ENCODE assay signal across 19 cellular contexts in the genomic region with DNA sequence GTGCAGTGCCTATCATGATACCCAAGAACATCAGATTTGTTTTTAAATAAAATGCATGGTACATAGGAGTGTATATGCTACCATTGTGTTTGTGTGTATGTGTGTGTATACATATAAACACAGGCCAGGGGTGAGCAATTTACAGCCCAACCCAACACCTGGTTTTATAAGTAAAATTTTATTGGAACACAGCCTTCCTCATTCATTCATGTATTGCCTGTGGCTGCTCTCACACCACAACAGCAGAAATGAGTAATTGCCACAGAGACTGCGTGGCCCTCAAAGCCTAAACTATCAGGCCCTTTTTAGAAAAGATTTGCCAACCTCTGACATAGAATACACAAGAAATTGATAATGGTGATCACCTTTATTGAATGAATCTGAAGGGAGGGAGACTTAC.
DNase-seq lines count a peak whose midpoint lies in the region; ATAC-seq, FAIRE-seq and TF ChIP-seq lines count a peak whose summit lies in the region.
"Had no signal": no experiment of that assay in that cellular context is flagged by ENCODE, and none has a peak within 500 bp of the region (broad histone marks: within the 10 kb centered on the region; RNA-seq: fewer than 3 reads in every experiment).

No MANE protein-coding gene starts in this region.

- H3K9ac ChIP-seq in mammary epithelial cell (ENCODE audit: insufficient read depth, low read length) (no peak overlapping the region), GM12878 (ENCODE audit: control insufficient read depth, insufficient read depth, low read length) (no peak overlapping the region), SK-N-SH (no peak overlapping the region)

- H3K4me1 Mint-ChIP-seq in MCF 10A (ENCODE audit: insufficient read depth, unreplicated experiment), result peaks cover 29% of the 10 kb centered on the region
- peaks cover 43% of the 10 kb centered on the region for H3K4me1 Mint-ChIP-seq in HFFc6 (ENCODE audit: low read depth)
- H3K4me1 Mint-ChIP-seq: IgD-negative memory B cell had no signal

- dilution Hi-C loops in mammary epithelial cell (cut with HindIII; ENCODE audit: low sequenced_read_pairs), result no loop called here

- TF ChIP-seq RAD21 in GM12878 (IDR thresholded peaks at IDR 0.05; ENCODE audit: insufficient read depth, low read depth, low read length) (no peak), SK-N-SH (IDR thresholded peaks at IDR 0.05; ENCODE audit: low read length) (no peak)

- H3K4me2 ChIP-seq in mammary epithelial cell (ENCODE audit: insufficient read depth, low read depth, low read length), result no peak overlapping the region
- H3K4me2 ChIP-seq in GM12878 (ENCODE audit: control insufficient read depth, insufficient read depth), result no peak overlapping the region
- no peak overlapping the region for H3K4me2 ChIP-seq in SK-N-SH

- BruUV-seq in mammary epithelial cell (replicated peaks; lab: Mats Ljungman, UMichigan) (no TSS peak), MCF 10A (replicated peaks; lab: Mats Ljungman, UMichigan) (no TSS peak), GM12878 (replicated peaks; lab: Mats Ljungman, UMichigan) (no TSS peak)

- TF ChIP-seq CTCF in mammary epithelial cell (conservative IDR thresholded peaks at IDR 0.05 in 1 of 2, IDR thresholded peaks at IDR 0.05 in 1 of 2; ENCODE audit: extremely low read depth in 1 of 2, insufficient read depth in 1 of 2, low read depth in 1 of 2, low read length in 2 of 2), result no peak
- TF ChIP-seq CTCF in MCF 10A (IDR thresholded peaks at IDR 0.05; ENCODE audit: unreplicated experiment), result no peak
- no peak for TF ChIP-seq CTCF in HFFc6 (IDR thresholded peaks at IDR 0.05)
- no peak for TF ChIP-seq CTCF in GM12878 (IDR thresholded peaks at IDR 0.05 in 2 of 3, conservative IDR thresholded peaks at IDR 0.05 in 1 of 3; ENCODE audit: control insufficient read depth in 2 of 3, extremely low read depth in 1 of 3, insufficient read depth in 1 of 3, low read depth in 3 of 3, low read length in 3 of 3)
- no peak for TF ChIP-seq CTCF in SK-N-SH (IDR thresholded peaks at IDR 0.05)

- no peaks in the 10 kb centered on the region for H3K27me3 ChIP-seq in mammary epithelial cell (ENCODE audit: insufficient read depth, low read length)
- H3K27me3 ChIP-seq in GM12878 (replicated peaks in 1 of 2; ENCODE audit: control insufficient read depth in 2 of 2, insufficient read depth in 2 of 2, low read length in 1 of 2), result no peaks in the 10 kb centered on the region
- H3K27me3 ChIP-seq in SK-N-SH (ENCODE audit: insufficient read depth), result no peaks in the 10 kb centered on the region
- H3K27me3 ChIP-seq: BE2C had no signal

- H3K9me3 ChIP-seq in mammary epithelial cell (replicated peaks; ENCODE audit: insufficient read depth, low read length), result no peaks in the 10 kb centered on the region
- H3K9me3 ChIP-seq in GM12878 (replicated peaks; ENCODE audit: control insufficient read depth, insufficient read depth, low read length), result no peaks in the 10 kb centered on the region
- no peaks in the 10 kb centered on the region for H3K9me3 ChIP-seq in SK-N-SH
- H3K9me3 ChIP-seq: BE2C, Caco-2 had no signal

- TF ChIP-seq EP300 in GM12878 (IDR thresholded peaks at IDR 0.05; ENCODE audit: borderline replicate concordance in 1 of 2, control insufficient read depth in 1 of 2, low read depth in 2 of 2, low read length in 2 of 2) (no peak), SK-N-SH (IDR thresholded peaks at IDR 0.05; ENCODE audit: borderline replicate concordance in 1 of 2, low read depth in 1 of 2, low read length in 1 of 2) (no peak)

- H3K27ac ChIP-seq in mammary epithelial cell (ENCODE audit: insufficient read depth, low read depth, low read length) (no peak overlapping the region), GM12878 (ENCODE audit: control insufficient read depth, insufficient read depth) (no peak overlapping the region), SK-N-SH (ENCODE audit: low read depth in 2 of 2, low read length in 1 of 2) (no peak overlapping the region)

- no peak overlapping the region for H2AFZ ChIP-seq in mammary epithelial cell (ENCODE audit: low read depth, low read length)
- no peak overlapping the region for H2AFZ ChIP-seq in GM12878 (ENCODE audit: control insufficient read depth, low read depth, low read length)
- no peak overlapping the region for H2AFZ ChIP-seq in SK-N-SH (ENCODE audit: low read depth)
- H2AFZ ChIP-seq: GM23338 had no signal

- in situ Hi-C loops in mammary epithelial cell (cut with MboI; ENCODE audit: low sequenced_read_pairs in 2 of 2) (no loop called here), GM12878 (cut with MboI) (no loop called here)

- SMC1A ChIA-PET in GM12878 (lab: Charles Lee; ENCODE audit: uncharacterized antibody, unreplicated experiment), result no interaction called here

- H3K9me2 ChIP-seq in SK-N-SH, result no peaks in the 10 kb centered on the region

- H3K27me3 Mint-ChIP-seq in MCF 10A (ENCODE audit: insufficient read depth, unreplicated experiment), result no peaks in the 10 kb centered on the region
- H3K27me3 Mint-ChIP-seq in HFFc6 (ENCODE audit: insufficient read depth), result no peaks in the 10 kb centered on the region; the same call in 1 of the 2 replicates
- H3K27me3 Mint-ChIP-seq: CD4-positive, alpha-beta T cell; IgD-negative memory B cell had no signal

- peaks cover 14% of the 10 kb centered on the region for H3K9me3 Mint-ChIP-seq in MCF 10A (ENCODE audit: unreplicated experiment)
- H3K9me3 Mint-ChIP-seq in HFFc6, result no peaks in the 10 kb centered on the region

- H3K4me1 ChIP-seq in mammary epithelial cell (ENCODE audit: insufficient read depth, low read length), result peaks cover 35% of the 10 kb centered on the region
- H3K4me1 ChIP-seq in GM12878 (ENCODE audit: control insufficient read depth, insufficient read depth, low read length), result no peaks in the 10 kb centered on the region
- peaks cover 0 to 5% of the 10 kb centered on the region in 2 experiments; a peak in 1 of 4 replicates for H3K4me1 ChIP-seq in SK-N-SH (ENCODE audit: control insufficient read depth in 1 of 2, insufficient read depth in 2 of 2, low read depth in 1 of 2, low read length in 1 of 2)
- H3K4me1 ChIP-seq: BE2C had no signal

- no peak overlapping the region for H3K4me3 ChIP-seq in mammary epithelial cell (replicated peaks in 1 of 3; ENCODE audit: insufficient read depth in 1 of 3, low read depth in 2 of 3, low read length in 3 of 3)
- H3K4me3 ChIP-seq in GM12878, result no peak overlapping the region
- H3K4me3 ChIP-seq in SK-N-SH (ENCODE audit: low read depth in 2 of 2, low read length in 1 of 2), result no peak overlapping the region
- H3K4me3 ChIP-seq: GM23338 had no signal

- H3K36me3 ChIP-seq in mammary epithelial cell (ENCODE audit: insufficient read depth, low read length) (no peaks in the 10 kb centered on the region), GM12878 (ENCODE audit: control insufficient read depth in 2 of 2, insufficient read depth in 2 of 2, low read length in 1 of 2) (no peaks in the 10 kb centered on the region), SK-N-SH (replicated peaks in 1 of 2; ENCODE audit: control insufficient read depth in 1 of 2, insufficient read depth in 2 of 2, low read length in 1 of 2) (no peaks in the 10 kb centered on the region)
- H3K36me3 ChIP-seq: BE2C had no signal

- H3K79me2 ChIP-seq in mammary epithelial cell (ENCODE audit: insufficient read depth, low read length) (no peaks in the 10 kb centered on the region), GM12878 (ENCODE audit: control insufficient read depth, insufficient read depth, low read length) (no peaks in the 10 kb centered on the region), SK-N-SH (ENCODE audit: insufficient read depth) (no peaks in the 10 kb centered on the region)

- RAD21 ChIA-PET in GM12878 (lab: Charles Lee; ENCODE audit: unreplicated experiment), result no interaction called here

- H3K4me3 Mint-ChIP-seq in MCF 10A (ENCODE audit: unreplicated experiment), result no peak overlapping the region
- H3K4me3 Mint-ChIP-seq in HFFc6, result no peak overlapping the region
- H3K4me3 Mint-ChIP-seq: CD4-positive, alpha-beta T cell; GM23338; IgD-negative memory B cell had no signal

- POLR2A ChIA-PET in MCF 10A (lab: Yijun Ruan, JAX) (no interaction called here), GM12878 (lab: Charles Lee) (no interaction called here), SK-N-SH (lab: Yijun Ruan, JAX) (no interaction called here)

- H3F3A ChIP-seq in SK-N-SH (replicated peaks; ENCODE audit: insufficient read depth), result peaks cover 23% of the 10 kb centered on the region

- ATAC-seq in GM12878, result peak; percentile 62
- ATAC-seq: GM23338, HCT116 had no signal

- 43% methylated on average over 1 of the region's 1 CpG for WGBS in mammary epithelial cell (ENCODE audit: low coverage, missing lambda C conversion rate)
- WGBS in GM12878 (ENCODE audit: insufficient coverage, insufficient replicate concordance, low lambda C conversion rate, missing lambda C conversion rate), result 0% methylated on average over 1 of the region's 1 CpG
- 100% methylated on average over 1 of the region's 1 CpG for WGBS in SK-N-SH (ENCODE audit: low lambda C conversion rate)

- intact Hi-C loops in mammary epithelial cell (cut with micrococcal nuclease) (loop anchor here (10.0 kb wide), 1 partner anchor 441 kb away; no protein-coding TSS in a partner anchor), MCF 10A (cut with micrococcal nuclease) (no loop called here), GM12878 (cut with micrococcal nuclease; ENCODE audit: unreplicated experiment) (no loop called here)

- FAIRE-seq in GM12878 (lab: Jason Lieb, UNC), result no peak
- FAIRE-seq: A204.1, D721Med, G401.6, H54, HTR-8/SVneo had no signal

- DNase-seq in mammary epithelial cell (peak; percentile 58), MCF 10A (ENCODE audit: unreplicated experiment) (no peak), HFFc6 (no peak), GM12878 (ENCODE audit: low read depth, low spot score) (no peak), SK-N-SH (no peak), NCI-H526 treated with DMSO at 0.1 percent for 48 hours (lab: John Stamatoyannopoulos, UW) (no peak)
- DNase-seq: ACHN; BE2C; C1 segment of cervical spinal cord; Caco-2; CD4-positive, alpha-beta T cell had no signal

- CTCF ChIA-PET in mammary epithelial cell (lab: Charles Lee; ENCODE audit: low non-redundant PET), result no interaction called here
- CTCF ChIA-PET in MCF 10A (lab: Yijun Ruan, JAX), result no interaction called here
- CTCF ChIA-PET in GM12878 (lab: Yijun Ruan, JAX), result no interaction called here
- CTCF ChIA-PET in SK-N-SH (lab: Yijun Ruan, JAX), result no interaction called here

- no peaks in the 10 kb centered on the region for H4K20me1 ChIP-seq in mammary epithelial cell (ENCODE audit: insufficient read depth, low read length)
- H4K20me1 ChIP-seq in GM12878 (ENCODE audit: control insufficient read depth, insufficient read depth), result no peaks in the 10 kb centered on the region
- no peaks in the 10 kb centered on the region for H4K20me1 ChIP-seq in SK-N-SH (ENCODE audit: insufficient read depth)

- H3K36me3 Mint-ChIP-seq in MCF 10A (ENCODE audit: insufficient read depth, unreplicated experiment) (no peaks in the 10 kb centered on the region), HFFc6 (ENCODE audit: low read depth) (peaks cover 5% of the 10 kb centered on the region; the same call in 1 of the 2 replicates)
- H3K36me3 Mint-ChIP-seq: IgD-negative memory B cell had no signal

- H3K27ac Mint-ChIP-seq in MCF 10A (ENCODE audit: low read depth, unreplicated experiment) (no peak overlapping the region), HFFc6 (peak overlapping the region; percentile 48; the same call in 1 of the 2 replicates)
- H3K27ac Mint-ChIP-seq: CD4-positive, alpha-beta T cell; GM23338; IgD-negative memory B cell had no signal

- TF ChIP-seq POLR2A in GM12878 (IDR thresholded peaks at IDR 0.05; ENCODE audit: low read depth, low read length), result no peak
